Comparison of ENCODE assay signal across 9 cellular contexts in genomic region chr10:103666109-103666508, GRCh38.
DNase-seq lines count a peak whose midpoint lies in the region; ATAC-seq and TF ChIP-seq lines count a peak whose summit lies in the region.
"Had no signal": no experiment of that assay in that cellular context is flagged by ENCODE, and none has a peak within 500 bp of the region (broad histone marks: within the 10 kb centered on the region; RNA-seq: fewer than 3 reads in every experiment).

No MANE protein-coding gene starts in this region.

- H3K27ac ChIP-seq in fibroblast of lung (ENCODE audit: insufficient read depth, low read length) (no peak overlapping the region), upper lobe of left lung (peak overlapping the region in 2 of 4 donors; percentile 42 to 68)

- H3K4me1 Mint-ChIP-seq in activated naive CD8-positive, alpha-beta T cell treated with anti-CD3 and anti-CD28 coated beads, Interleukin-2, amount 10 ng/mL, durations not matched to agents 7 days and 5 days: peaks cover 13% of the 10 kb centered on the region
- H3K4me1 Mint-ChIP-seq in activated naive CD8-positive, alpha-beta T cell treated with anti-CD3 and anti-CD28 coated beads for 36 hours: peaks cover 14% of the 10 kb centered on the region

- peak overlapping the region; percentile 52 for H3K27ac Mint-ChIP-seq in activated naive CD8-positive, alpha-beta T cell treated with anti-CD3 and anti-CD28 coated beads, Interleukin-2, amount 10 ng/mL, durations not matched to agents 7 days and 5 days
- no peak overlapping the region for H3K27ac Mint-ChIP-seq in activated naive CD8-positive, alpha-beta T cell treated with anti-CD3 and anti-CD28 coated beads for 36 hours

- WGBS in upper lobe of left lung, 2 donors: 96 to 98% methylated on average over 5 of the region's 5 CpGs

- no peak for TF ChIP-seq EP300 in upper lobe of left lung (IDR thresholded peaks at IDR 0.05)

- no peak overlapping the region for H3K4me2 ChIP-seq in fibroblast of lung (ENCODE audit: extremely low read depth, insufficient read depth, low read length)

- TF ChIP-seq POLR2A in upper lobe of left lung (IDR thresholded peaks at IDR 0.05): no peak

- POLR2A ChIA-PET in activated naive CD8-positive, alpha-beta T cell treated with anti-CD3 and anti-CD28 coated beads, Interleukin-2, amount 10 ng/mL, durations not matched to agents 7 days and 5 days (lab: Charles Lee): no interaction called here

- H3K4me3 ChIP-seq in fibroblast of lung (replicated peaks in 1 of 4; ENCODE audit: control extremely low read depth in 1 of 4, insufficient read depth in 1 of 4, low read depth in 3 of 4, low read length in 4 of 4): no peak overlapping the region
- H3K4me3 ChIP-seq in upper lobe of left lung: no peak overlapping the region

- ATAC-seq in activated naive CD8-positive, alpha-beta T cell treated with anti-CD3 and anti-CD28 coated beads, Interleukin-2, amount 10 ng/mL, durations not matched to agents 7 days and 5 days (ENCODE audit: low read depth): no peak
- ATAC-seq in upper lobe of left lung (ENCODE audit: low FRiP score in 2 of 2) (no peak), GM21367 (IDR thresholded peaks at IDR 0.05; ENCODE audit: unreplicated experiment) (no peak)
- ATAC-seq: Panc1 had no signal

- H2AFZ ChIP-seq in fibroblast of lung (ENCODE audit: low read length): no peak overlapping the region

- H3K9me3 Mint-ChIP-seq in activated naive CD8-positive, alpha-beta T cell treated with anti-CD3 and anti-CD28 coated beads, Interleukin-2, amount 10 ng/mL, durations not matched to agents 7 days and 5 days: no peaks in the 10 kb centered on the region
- H3K9me3 Mint-ChIP-seq in activated naive CD8-positive, alpha-beta T cell treated with anti-CD3 and anti-CD28 coated beads for 36 hours: no peaks in the 10 kb centered on the region

- TF ChIP-seq CTCF in fibroblast of lung (conservative IDR thresholded peaks at IDR 0.05 in 1 of 2, IDR thresholded peaks at IDR 0.05 in 1 of 2; ENCODE audit: low read depth in 1 of 2, low read length in 2 of 2): peak; percentile 56 to 57
- peak in 4 of 6 experiments; percentile 14 to 22 (median 16) for TF ChIP-seq CTCF in upper lobe of left lung (IDR thresholded peaks at IDR 0.05)

- H3K36me3 ChIP-seq in fibroblast of lung (ENCODE audit: control insufficient read depth, insufficient read depth, low read length) (peaks cover 1% of the 10 kb centered on the region), upper lobe of left lung (no peaks in the 10 kb centered on the region)

- H3K27me3 Mint-ChIP-seq in activated naive CD8-positive, alpha-beta T cell treated with anti-CD3 and anti-CD28 coated beads, Interleukin-2, amount 10 ng/mL, durations not matched to agents 7 days and 5 days: no peaks in the 10 kb centered on the region
- H3K27me3 Mint-ChIP-seq in activated naive CD8-positive, alpha-beta T cell treated with anti-CD3 and anti-CD28 coated beads for 36 hours: peaks cover 4% of the 10 kb centered on the region

- H3K9ac ChIP-seq in fibroblast of lung (ENCODE audit: insufficient read depth, low read length): no peak overlapping the region

- H3K36me3 Mint-ChIP-seq in activated naive CD8-positive, alpha-beta T cell treated with anti-CD3 and anti-CD28 coated beads, Interleukin-2, amount 10 ng/mL, durations not matched to agents 7 days and 5 days: peaks cover 6% of the 10 kb centered on the region
- peaks cover 2% of the 10 kb centered on the region for H3K36me3 Mint-ChIP-seq in activated naive CD8-positive, alpha-beta T cell treated with anti-CD3 and anti-CD28 coated beads for 36 hours

- no peak overlapping the region for H3K4me3 Mint-ChIP-seq in activated naive CD8-positive, alpha-beta T cell treated with anti-CD3 and anti-CD28 coated beads, Interleukin-2, amount 10 ng/mL, durations not matched to agents 7 days and 5 days
- no peak overlapping the region for H3K4me3 Mint-ChIP-seq in activated naive CD8-positive, alpha-beta T cell treated with anti-CD3 and anti-CD28 coated beads for 36 hours

- peaks cover 11% of the 10 kb centered on the region for H3K79me2 ChIP-seq in fibroblast of lung (ENCODE audit: control insufficient read depth, insufficient read depth, low read length)

- no peaks in the 10 kb centered on the region for H3K27me3 ChIP-seq in fibroblast of lung (ENCODE audit: control insufficient read depth, insufficient read depth, low read length)
- no peaks in the 10 kb centered on the region for H3K27me3 ChIP-seq in upper lobe of left lung

- no peak for DNase-seq in activated naive CD8-positive, alpha-beta T cell treated with anti-CD3 and anti-CD28 coated beads, Interleukin-2, amount 10 ng/mL, durations not matched to agents 7 days and 5 days
- DNase-seq in activated naive CD8-positive, alpha-beta T cell treated with anti-CD3 and anti-CD28 coated beads for 36 hours: no peak
- DNase-seq in NCI-H510A treated with DMSO at 0.1 percent for 48 hours (lab: John Stamatoyannopoulos, UW) (peak; percentile 54), fibroblast of lung (ENCODE audit: low read depth in 2 of 2) (peak; percentile 20 to 44), upper lobe of left lung (no peak), HPDE6-E6E7 (ENCODE audit: extremely low spot score) (no peak), T-helper 9 cell (no peak)

- no peaks in the 10 kb centered on the region for H3K9me3 ChIP-seq in fibroblast of lung (ENCODE audit: control insufficient read depth, insufficient read depth, low read depth, low read length)
- no peaks in the 10 kb centered on the region for H3K9me3 ChIP-seq in upper lobe of left lung

- no peaks in the 10 kb centered on the region for H4K20me1 ChIP-seq in fibroblast of lung (ENCODE audit: control insufficient read depth, extremely low read depth, insufficient read depth, low read length)

- H3K4me1 ChIP-seq in fibroblast of lung (ENCODE audit: control insufficient read depth, extremely low read depth, insufficient read depth, low read length): peaks cover 19% of the 10 kb centered on the region
- H3K4me1 ChIP-seq in upper lobe of left lung: peaks cover 19 to 42% (median 31%) of the 10 kb centered on the region in 4 donors

Comparison
In these comparisons a context has a peak if more than half of its experiments do, and no peak if none do; other contexts are left out.
1. DNase-seq: peak in NCI-H510A treated with DMSO at 0.1 percent for 48 hours (single experiment) and fibroblast of lung (2 of 2); none in activated naive CD8-positive, alpha-beta T cell treated with anti-CD3 and anti-CD28 coated beads, Interleukin-2, amount 10 ng/mL, durations not matched to agents 7 days and 5 days (single experiment), activated naive CD8-positive, alpha-beta T cell treated with anti-CD3 and anti-CD28 coated beads for 36 hours (single experiment), upper lobe of left lung (0 of 2), HPDE6-E6E7 (single experiment) and T-helper 9 cell (single experiment).